Comparison of ENCODE assay signal across 18 cellular contexts in the genomic region with DNA sequence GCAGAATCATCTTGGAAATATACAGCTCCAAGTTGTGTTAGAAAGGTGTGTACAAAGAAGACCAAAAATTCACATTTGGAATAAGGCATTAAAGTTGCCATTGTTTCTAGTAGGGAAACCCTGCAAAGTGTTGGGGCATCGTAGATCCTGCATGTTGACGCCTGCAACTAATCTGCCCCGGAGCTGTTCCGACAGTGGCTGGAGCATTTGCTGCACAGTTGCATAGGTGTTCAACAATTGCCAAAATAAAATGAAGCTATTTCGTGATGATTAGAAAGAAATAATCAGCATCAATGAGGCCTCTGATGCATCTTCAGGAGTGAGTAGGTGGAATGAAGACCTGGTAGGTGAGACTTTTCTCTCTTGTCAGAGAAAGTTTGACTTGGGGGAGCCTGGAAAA. TPM values are rescaled to one million over a fixed set of nuclear protein-coding genes. Genes with fewer than 3 reads are reported as not detected.
DNase-seq lines count a peak whose midpoint lies in the region; ATAC-seq and TF ChIP-seq lines count a peak whose summit lies in the region.
"Had no signal": no experiment of that assay in that cellular context is flagged by ENCODE, and none has a peak within 500 bp of the region (broad histone marks: within the 10 kb centered on the region; RNA-seq: fewer than 3 reads in every experiment).

No MANE protein-coding gene starts in this region.

- DNase-seq in activated CD8-positive, alpha-beta memory T cell treated with anti-CD3 and anti-CD28 coated beads, Interleukin-2, amount 10 ng/mL, durations not matched to agents 7 days and 5 days = no peak
- no peak for DNase-seq in activated CD8-positive, alpha-beta memory T cell treated with anti-CD3 and anti-CD28 coated beads, Interleukin-2, amount 50 U/mL, for 4 hours
- no peak for DNase-seq in CD4-positive, CD25-positive, alpha-beta regulatory T cell
- DNase-seq in activated CD8-positive, alpha-beta T cell treated with anti-CD3 and anti-CD28 coated beads, Interleukin-2, amount 10 ng/mL, durations not matched to agents 7 days and 5 days = peak; percentile 24
- DNase-seq in SHP77 (lab: John Stamatoyannopoulos, UW) (no peak), HuH-7 (ENCODE audit: low spot score) (no peak), left lung (no peak)
- DNase-seq: effector CD8-positive, alpha-beta T cell; esophagus squamous epithelium; GF-D8; NCI-H1417 treated with DMSO at 0.1 percent for 48 hours; NCI-H2171 treated with DMSO at 0.1 percent for 48 hours; NCI-H526 treated with DMSO at 0.1 percent for 48 hours; testis had no signal

- peaks cover 94% of the 10 kb centered on the region for H3K36me3 ChIP-seq in CD4-positive, CD25-positive, alpha-beta regulatory T cell (ENCODE audit: control insufficient read depth, insufficient read depth, low read length)
- H3K36me3 ChIP-seq in left lung = no peaks in the 10 kb centered on the region
- H3K36me3 ChIP-seq: esophagus squamous epithelium, gastroesophageal sphincter had no signal

- H3K9me3 ChIP-seq in CD4-positive, CD25-positive, alpha-beta regulatory T cell (ENCODE audit: control insufficient read depth in 2 of 2, low read length in 2 of 2) = no peaks in the 10 kb centered on the region
- H3K9me3 ChIP-seq in mononuclear cell (ENCODE audit: low read depth, low read length) = no peaks in the 10 kb centered on the region
- H3K9me3 ChIP-seq in left lung = no peaks in the 10 kb centered on the region
- H3K9me3 ChIP-seq: esophagus squamous epithelium, gastroesophageal sphincter, testis had no signal

- H3K27ac ChIP-seq in CD4-positive, CD25-positive, alpha-beta regulatory T cell (ENCODE audit: insufficient read depth, low read length, poor library complexity, severe bottlenecking) = peak overlapping the region; percentile 99
- no peak overlapping the region for H3K27ac ChIP-seq in left lung
- H3K27ac ChIP-seq: gastroesophageal sphincter, RWPE1, testis had no signal

- no peaks in the 10 kb centered on the region for H3K27me3 ChIP-seq in CD4-positive, CD25-positive, alpha-beta regulatory T cell (ENCODE audit: control insufficient read depth, insufficient read depth, low read length)
- no peaks in the 10 kb centered on the region for H3K27me3 ChIP-seq in mononuclear cell (ENCODE audit: insufficient read depth, low read length)
- no peaks in the 10 kb centered on the region for H3K27me3 ChIP-seq in left lung
- H3K27me3 ChIP-seq: esophagus squamous epithelium, gastroesophageal sphincter, testis had no signal

- H3K4me3 ChIP-seq in CD4-positive, CD25-positive, alpha-beta regulatory T cell (ENCODE audit: low read depth, low read length) = peak overlapping the region; percentile 90
- peak overlapping the region; percentile 18 for H3K4me3 ChIP-seq in mononuclear cell (ENCODE audit: low read length)
- no peak overlapping the region for H3K4me3 ChIP-seq in left lung
- H3K4me3 ChIP-seq: esophagus squamous epithelium, gastroesophageal sphincter, testis had no signal

- POLR2A ChIA-PET in activated CD8-positive, alpha-beta T cell treated with anti-CD3 and anti-CD28 coated beads, Interleukin-2, amount 10 ng/mL, durations not matched to agents 7 days and 5 days (lab: Charles Lee) = interaction anchor here (0.8 to 20.6 kb wide), 15 partner anchors 9 to 792 kb away, joined by 3 to 904 read pairs (median 6); no protein-coding TSS in a partner anchor

- H3K4me3 Mint-ChIP-seq in activated CD8-positive, alpha-beta memory T cell treated with anti-CD3 and anti-CD28 coated beads, Interleukin-2, amount 10 ng/mL, durations not matched to agents 7 days and 5 days = peak overlapping the region; percentile 73
- peak overlapping the region; percentile 82 to 97 (median 88) for H3K4me3 Mint-ChIP-seq in CD4-positive, CD25-positive, alpha-beta regulatory T cell
- H3K4me3 Mint-ChIP-seq in activated CD8-positive, alpha-beta T cell treated with anti-CD3 and anti-CD28 coated beads, Interleukin-2, amount 10 ng/mL, durations not matched to agents 7 days and 5 days = peak overlapping the region; percentile 76
- H3K4me3 Mint-ChIP-seq: CD14-positive monocyte had no signal

- intact Hi-C loops in left lung (cut with DNase I) = no loop called here

- peaks cover 97% of the 10 kb centered on the region for H3K36me3 Mint-ChIP-seq in activated CD8-positive, alpha-beta memory T cell treated with anti-CD3 and anti-CD28 coated beads, Interleukin-2, amount 10 ng/mL, durations not matched to agents 7 days and 5 days
- peaks cover 96% of the 10 kb centered on the region for H3K36me3 Mint-ChIP-seq in CD4-positive, CD25-positive, alpha-beta regulatory T cell
- H3K36me3 Mint-ChIP-seq in activated CD8-positive, alpha-beta T cell treated with anti-CD3 and anti-CD28 coated beads, Interleukin-2, amount 10 ng/mL, durations not matched to agents 7 days and 5 days (ENCODE audit: low read depth) = peaks cover 100% of the 10 kb centered on the region

- no peaks in the 10 kb centered on the region for H3K27me3 Mint-ChIP-seq in activated CD8-positive, alpha-beta memory T cell treated with anti-CD3 and anti-CD28 coated beads, Interleukin-2, amount 10 ng/mL, durations not matched to agents 7 days and 5 days
- no peaks in the 10 kb centered on the region for H3K27me3 Mint-ChIP-seq in CD4-positive, CD25-positive, alpha-beta regulatory T cell
- H3K27me3 Mint-ChIP-seq in activated CD8-positive, alpha-beta T cell treated with anti-CD3 and anti-CD28 coated beads, Interleukin-2, amount 10 ng/mL, durations not matched to agents 7 days and 5 days (ENCODE audit: low read depth) = no peaks in the 10 kb centered on the region

- peak overlapping the region; percentile 99 for H3K27ac Mint-ChIP-seq in activated CD8-positive, alpha-beta memory T cell treated with anti-CD3 and anti-CD28 coated beads, Interleukin-2, amount 10 ng/mL, durations not matched to agents 7 days and 5 days
- H3K27ac Mint-ChIP-seq in CD4-positive, CD25-positive, alpha-beta regulatory T cell = peak overlapping the region; percentile 97 to 100 (median 99)
- H3K27ac Mint-ChIP-seq in activated CD8-positive, alpha-beta T cell treated with anti-CD3 and anti-CD28 coated beads, Interleukin-2, amount 10 ng/mL, durations not matched to agents 7 days and 5 days = peak overlapping the region; percentile 98

- H3K4me1 Mint-ChIP-seq in activated CD8-positive, alpha-beta memory T cell treated with anti-CD3 and anti-CD28 coated beads, Interleukin-2, amount 10 ng/mL, durations not matched to agents 7 days and 5 days = peaks cover 98% of the 10 kb centered on the region
- H3K4me1 Mint-ChIP-seq in CD4-positive, CD25-positive, alpha-beta regulatory T cell = peaks cover 39 to 99% (median 86%) of the 10 kb centered on the region in 4 donors
- H3K4me1 Mint-ChIP-seq in activated CD8-positive, alpha-beta T cell treated with anti-CD3 and anti-CD28 coated beads, Interleukin-2, amount 10 ng/mL, durations not matched to agents 7 days and 5 days (ENCODE audit: low read depth) = peaks cover 97% of the 10 kb centered on the region

- CTCF ChIA-PET in activated CD8-positive, alpha-beta memory T cell treated with anti-CD3 and anti-CD28 coated beads, Interleukin-2, amount 10 ng/mL, durations not matched to agents 7 days and 5 days (lab: Charles Lee) = interaction anchor here (1.1 to 6.8 kb wide), 6 partner anchors 10 to 28 kb away, joined by 3 to 48 read pairs (median 17); no protein-coding TSS in a partner anchor
- CTCF ChIA-PET in activated CD8-positive, alpha-beta T cell treated with anti-CD3 and anti-CD28 coated beads, Interleukin-2, amount 10 ng/mL, durations not matched to agents 7 days and 5 days (lab: Charles Lee) = interaction anchor here (0.8 to 7.8 kb wide), 19 partner anchors 9 to 628 kb away, joined by 3 to 60 read pairs (median 6); no protein-coding TSS in a partner anchor

- ATAC-seq in activated CD8-positive, alpha-beta memory T cell treated with anti-CD3 and anti-CD28 coated beads, Interleukin-2, amount 10 ng/mL, durations not matched to agents 7 days and 5 days = no peak
- ATAC-seq in CD4-positive, CD25-positive, alpha-beta regulatory T cell (ENCODE audit: low read depth in 2 of 2) = no peak
- ATAC-seq in activated CD8-positive, alpha-beta T cell treated with anti-CD3 and anti-CD28 coated beads, Interleukin-2, amount 10 ng/mL, durations not matched to agents 7 days and 5 days = no peak
- ATAC-seq in left lung = no peak
- ATAC-seq: gastroesophageal sphincter had no signal

- H3K4me1 ChIP-seq in CD4-positive, CD25-positive, alpha-beta regulatory T cell (ENCODE audit: control insufficient read depth, insufficient read depth, low read length, poor library complexity, severe bottlenecking) = peaks cover 100% of the 10 kb centered on the region
- H3K4me1 ChIP-seq in mononuclear cell (ENCODE audit: insufficient read depth, low read length) (peaks cover 74% of the 10 kb centered on the region), left lung (peaks cover 10 to 19% of the 10 kb centered on the region in 2 donors)

- H3K9me3 Mint-ChIP-seq in activated CD8-positive, alpha-beta memory T cell treated with anti-CD3 and anti-CD28 coated beads, Interleukin-2, amount 10 ng/mL, durations not matched to agents 7 days and 5 days (ENCODE audit: low read depth) = no peaks in the 10 kb centered on the region
- H3K9me3 Mint-ChIP-seq in CD4-positive, CD25-positive, alpha-beta regulatory T cell = no peaks in the 10 kb centered on the region
- no peaks in the 10 kb centered on the region for H3K9me3 Mint-ChIP-seq in activated CD8-positive, alpha-beta T cell treated with anti-CD3 and anti-CD28 coated beads, Interleukin-2, amount 10 ng/mL, durations not matched to agents 7 days and 5 days (ENCODE audit: insufficient read depth)
- H3K9me3 Mint-ChIP-seq: CD14-positive monocyte had no signal

- no peak for TF ChIP-seq CTCF in left lung (IDR thresholded peaks at IDR 0.05)

RNA-seq across cellular contexts. Expression of a gene that starts 47.3 kb away (rescaled TPM):
- 100 to 1,000 TPM; 115 to 185 TPM for total RNA-seq in activated CD8-positive, alpha-beta memory T cell treated with anti-CD3 and anti-CD28 coated beads, Interleukin-2, amount 10 ng/mL, durations not matched to agents 7 days and 5 days
- 81.8 TPM for total RNA-seq in CD4-positive, CD25-positive, alpha-beta regulatory T cell
- polyA plus RNA-seq in CD4-positive, CD25-positive, alpha-beta regulatory T cell = 100 to 1,000 TPM; 630 to 720 (median 697) TPM
- 100 to 1,000 TPM; 130 to 147 TPM for total RNA-seq in activated CD8-positive, alpha-beta T cell treated with anti-CD3 and anti-CD28 coated beads, Interleukin-2, amount 10 ng/mL, durations not matched to agents 7 days and 5 days
- total RNA-seq in mononuclear cell = 83.6 TPM
- total RNA-seq in left lung = 100 to 1,000 TPM; 220 to 251 TPM

RNA-seq across cellular contexts. Expression of a gene that starts 56.4 kb away (rescaled TPM):
- 10 to 100 TPM; 11.8 to 13.8 TPM for total RNA-seq in activated CD8-positive, alpha-beta memory T cell treated with anti-CD3 and anti-CD28 coated beads, Interleukin-2, amount 10 ng/mL, durations not matched to agents 7 days and 5 days
- 10.1 TPM for total RNA-seq in CD4-positive, CD25-positive, alpha-beta regulatory T cell
- 10 to 100 TPM; 10.2 to 13.4 (median 11.1) TPM for polyA plus RNA-seq in CD4-positive, CD25-positive, alpha-beta regulatory T cell
- total RNA-seq in activated CD8-positive, alpha-beta T cell treated with anti-CD3 and anti-CD28 coated beads, Interleukin-2, amount 10 ng/mL, durations not matched to agents 7 days and 5 days = 1 to 10 TPM; 8.0 to 8.5 TPM
- total RNA-seq in mononuclear cell (7.5 TPM), left lung (10 to 100 TPM; 33.6 to 51.0 TPM)

Comparison
In these comparisons a context has a peak if more than half of its experiments do, and no peak if none do; other contexts are left out.
1. H3K4me3 ChIP-seq: peak in CD4-positive, CD25-positive, alpha-beta regulatory T cell (single experiment) and mononuclear cell (single experiment); none in left lung (0 of 2).
2. Peak in every context shown above with its lines, with median percentiles within 50 percentile points of each other: H3K27ac Mint-ChIP-seq and H3K4me3 Mint-ChIP-seq.